9 cellular contexts compared by ENCODE assay signal in genomic region chr6:47308223-47308567, GRCh38. TPM values are rescaled to one million over a fixed set of nuclear protein-coding genes. Genes with fewer than 3 reads are reported as not detected.
DNase-seq lines count a peak whose midpoint lies in the region; TF ChIP-seq lines count a peak whose summit lies in the region.
"Had no signal": no experiment of that assay in that cellular context is flagged by ENCODE, and none has a peak within 500 bp of the region (broad histone marks: within the 10 kb centered on the region; RNA-seq: fewer than 3 reads in every experiment).

No MANE protein-coding gene starts in this region.

- intact Hi-C loops in testis (cut with DNase I; ENCODE audit: low total_unique reads), result no loop called here

- no peaks in the 10 kb centered on the region for H3K36me3 ChIP-seq in testis (ENCODE audit: low read depth, missing control alignments)

- no peak overlapping the region for H3K27ac Mint-ChIP-seq in activated T-cell treated with anti-CD3 and anti-CD28 coated beads, Interleukin-2, amount 50 U/mL, for 24 hours

- H3K4me3 ChIP-seq in testis, result peak overlapping the region; percentile 65 to 72

- H3K4me1 Mint-ChIP-seq in activated T-cell treated with anti-CD3 and anti-CD28 coated beads, Interleukin-2, amount 50 U/mL, for 24 hours (ENCODE audit: low read depth), result peaks cover 14% of the 10 kb centered on the region

- H3K36me3 Mint-ChIP-seq in activated T-cell treated with anti-CD3 and anti-CD28 coated beads, Interleukin-2, amount 50 U/mL, for 24 hours (ENCODE audit: low read depth), result no peaks in the 10 kb centered on the region

- no peaks in the 10 kb centered on the region for H3K4me1 ChIP-seq in testis

- WGBS in testis, 2 donors, result 23 to 31% methylated on average over 3 of the region's 3 CpGs

- no peak for TF ChIP-seq POLR2A in testis (IDR thresholded peaks at IDR 0.05)

- H3K27me3 Mint-ChIP-seq in activated T-cell treated with anti-CD3 and anti-CD28 coated beads, Interleukin-2, amount 50 U/mL, for 24 hours, result peaks cover 78% of the 10 kb centered on the region

- TF ChIP-seq CTCF in testis (IDR thresholded peaks at IDR 0.05), result no peak

- H3K27ac ChIP-seq in angular gyrus (ENCODE audit: low read depth, low read length) (peak overlapping the region; percentile 82), testis (no peak overlapping the region)

- H3K9me3 ChIP-seq in testis, result no peaks in the 10 kb centered on the region

- peak overlapping the region; percentile 72 for H3K4me3 Mint-ChIP-seq in activated T-cell treated with anti-CD3 and anti-CD28 coated beads, Interleukin-2, amount 50 U/mL, for 24 hours

- H3K9me3 Mint-ChIP-seq in activated T-cell treated with anti-CD3 and anti-CD28 coated beads, Interleukin-2, amount 50 U/mL, for 24 hours, result no peaks in the 10 kb centered on the region

- H3K27me3 ChIP-seq in testis, result no peaks in the 10 kb centered on the region

- no peak for DNase-seq in activated T-cell treated with anti-CD3 and anti-CD28 coated beads, Interleukin-2, amount 50 U/mL, for 24 hours
- DNase-seq in activated T-cell treated with anti-CD3 and anti-CD28 coated beads for 4 hours, result no peak
- DNase-seq in left kidney (ENCODE audit: low read depth, low spot score), result peak; percentile 39
- no peak for DNase-seq in testis
- no peak for DNase-seq in NCI-H2196 (lab: John Stamatoyannopoulos, UW; ENCODE audit: unreplicated experiment)
- DNase-seq in AG20443 (ENCODE audit: low spot score), result no peak
- no peak for DNase-seq in activated gamma-delta T cell (lab: John Stamatoyannopoulos, UW)
- DNase-seq: cerebellar nuclear complex had no signal

RNA-seq across cellular contexts. Expression of gene TNFRSF21, which starts 1.5 kb away (rescaled TPM):
- total RNA-seq in testis, result 10 to 100 TPM; 11.0 to 19.3 TPM
- polyA plus RNA-seq in testis (ENCODE audit: insufficient read depth, low read depth, low replicate concordance), result 17.1 TPM
